ENCODE assay signal across 23 cellular contexts in the genomic region with DNA sequence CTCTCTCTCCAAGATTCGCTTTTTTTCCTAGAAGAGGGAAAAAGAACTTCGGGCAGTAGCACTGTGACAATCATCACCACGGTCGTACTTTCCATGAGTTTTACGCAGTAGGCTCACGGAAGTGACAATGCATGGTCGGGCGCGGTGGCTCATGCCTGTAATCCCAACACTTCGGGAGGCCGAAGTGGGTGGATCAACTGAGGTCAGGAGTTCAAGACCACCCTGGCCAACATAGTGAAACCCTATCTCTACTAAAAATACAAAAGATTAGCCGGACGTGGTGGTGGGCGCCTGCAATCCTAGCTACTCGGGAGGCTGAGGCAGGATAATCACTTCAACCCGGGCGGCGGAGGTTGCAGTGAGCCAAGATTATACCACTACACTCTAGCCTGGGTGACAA. TPM values are rescaled to one million over a fixed set of nuclear protein-coding genes. Genes with fewer than 3 reads are reported as not detected.
"Had no signal": no experiment of that assay in that cellular context is flagged by ENCODE, and none has a peak within 500 bp of the region (broad histone marks: within the 10 kb centered on the region; RNA-seq: fewer than 3 reads in every experiment).

No MANE protein-coding gene starts in this region.

- H3K9me3 Mint-ChIP-seq: mesothelial cell of epicardium, neural crest cell had no signal

- DNase-seq: activated CD4-positive, alpha-beta T cell treated with anti-CD3 and anti-CD28 coated beads, Interleukin-2, amount 50 U/mL, for 1 hour; activated CD4-positive, CD25-positive, alpha-beta regulatory T cell; activated CD8-positive, alpha-beta memory T cell treated with anti-CD3 and anti-CD28 coated beads, Interleukin-2, amount 10 ng/mL, durations not matched to agents 7 days and 5 days; activated gamma-delta T cell treated with Interleukin-2 at 50 U/mL for 16 hours; aorta; brain microvascular endothelial cell; central memory CD4-positive, alpha-beta T cell; gastrocnemius medialis; head of caudate nucleus; kidney; retina; spleen; stimulated activated CD4-positive, alpha-beta T cell treated with anti-CD3 and anti-CD28 coated beads, Interleukin-4, amount 100 ng/mL, for 4 hours; stimulated activated naive CD4-positive, alpha-beta T cell; substantia nigra; T-helper 9 cell had no signal

- H3K27ac Mint-ChIP-seq: activated CD8-positive, alpha-beta memory T cell treated with anti-CD3 and anti-CD28 coated beads, Interleukin-2, amount 10 ng/mL, durations not matched to agents 7 days and 5 days; mesothelial cell of epicardium had no signal

- H3K4me1 Mint-ChIP-seq: mesothelial cell of epicardium had no signal

- H3K4me3 Mint-ChIP-seq: activated CD8-positive, alpha-beta memory T cell treated with anti-CD3 and anti-CD28 coated beads, Interleukin-2, amount 10 ng/mL, durations not matched to agents 7 days and 5 days; mesothelial cell of epicardium; neural crest cell had no signal

- ATAC-seq: activated CD8-positive, alpha-beta memory T cell treated with anti-CD3 and anti-CD28 coated beads, Interleukin-2, amount 10 ng/mL, durations not matched to agents 7 days and 5 days; gastrocnemius medialis; left lobe of liver had no signal

- H3K27me3 Mint-ChIP-seq: activated CD8-positive, alpha-beta memory T cell treated with anti-CD3 and anti-CD28 coated beads, Interleukin-2, amount 10 ng/mL, durations not matched to agents 7 days and 5 days had no signal

- H3K36me3 Mint-ChIP-seq: mesothelial cell of epicardium had no signal

RNA-seq across cellular contexts. Expression of a gene that starts 23.4 kb away (rescaled TPM):
- total RNA-seq: lung microvascular endothelial cell, mesothelial cell of epicardium had no signal

RNA-seq across cellular contexts. Expression of a gene that starts 30.7 kb away (rescaled TPM):
- total RNA-seq: gastrocnemius medialis, kidney, left lobe of liver, lung microvascular endothelial cell, mesothelial cell of epicardium, neural crest cell, omental fat pad, posterior vena cava had no signal

RNA-seq across cellular contexts. Expression of a gene that starts 35.9 kb away (rescaled TPM):
- total RNA-seq: gastrocnemius medialis, left lobe of liver, lung microvascular endothelial cell, mesothelial cell of epicardium, neural crest cell, omental fat pad, tibial nerve had no signal
